ENCODE assay signal across 36 cellular contexts in genomic region chr4:70654605-70655011, GRCh38. TPM values are rescaled to one million over a fixed set of nuclear protein-coding genes. Genes with fewer than 3 reads are reported as not detected.
DNase-seq lines count a peak whose midpoint lies in the region; ATAC-seq, FAIRE-seq and TF ChIP-seq lines count a peak whose summit lies in the region.
"Had no signal": no experiment of that assay in that cellular context is flagged by ENCODE, and none has a peak within 500 bp of the region (broad histone marks: within the 10 kb centered on the region; RNA-seq: fewer than 3 reads in every experiment).

No MANE protein-coding gene starts in this region.

- no peak overlapping the region for H2BK120ac ChIP-seq in IMR-90 (ENCODE audit: low read depth, low read length)

- POLR2A ChIA-PET in IMR-90 (lab: Charles Lee; ENCODE audit: unreplicated experiment): no interaction called here
- POLR2A ChIA-PET in naive thymus-derived CD4-positive, alpha-beta T cell (lab: Charles Lee): no interaction called here
- POLR2A ChIA-PET in activated CD8-positive, alpha-beta T cell treated with anti-CD3 and anti-CD28 coated beads, Interleukin-2, amount 10 ng/mL, durations not matched to agents 7 days and 5 days (lab: Charles Lee): no interaction called here

- H3K23ac ChIP-seq in IMR-90 (ENCODE audit: low read depth, low read length): no peak overlapping the region

- ATAC-seq in IMR-90 (ENCODE audit: low read depth) (no peak), HG02852 (IDR thresholded peaks at IDR 0.05; ENCODE audit: unreplicated experiment) (no peak)
- peak; percentile 69 for ATAC-seq in naive thymus-derived CD4-positive, alpha-beta T cell
- no peak for ATAC-seq in activated CD8-positive, alpha-beta T cell treated with anti-CD3 and anti-CD28 coated beads, Interleukin-2, amount 10 ng/mL, durations not matched to agents 7 days and 5 days
- ATAC-seq: gastrocnemius medialis; left ventricle myocardium superior; stimulated activated effector memory CD8-positive, alpha-beta T cell treated with anti-CD3 and anti-CD28 coated beads, Interleukin-12 subunit alpha, Interleukin-12 subunit beta, amount 100 ng/mL, for 72 hours had no signal

- in situ Hi-C loops in IMR-90 (cut with MboI; ENCODE audit: low sequenced_read_pairs): no loop called here

- no peak overlapping the region for H3K27ac ChIP-seq in IMR-90 (ENCODE audit: insufficient read depth, low read length)
- H3K27ac ChIP-seq in naive thymus-derived CD4-positive, alpha-beta T cell (ENCODE audit: low read depth, low read length): no peak overlapping the region
- H3K27ac ChIP-seq: breast epithelium, gastrocnemius medialis had no signal

- H3K9ac ChIP-seq in IMR-90 (ENCODE audit: low read depth, low read length): no peak overlapping the region

- DNase-seq in GM18507 (ENCODE audit: extremely low spot score, insufficient read length, low read depth): no peak
- peak; percentile 55 for DNase-seq in IMR-90
- DNase-seq in amniotic epithelial cell (ENCODE audit: low read depth): peak; percentile 99
- DNase-seq in naive thymus-derived CD4-positive, alpha-beta T cell: no peak
- DNase-seq in activated CD8-positive, alpha-beta T cell treated with anti-CD3 and anti-CD28 coated beads, Interleukin-2, amount 10 ng/mL, durations not matched to agents 7 days and 5 days: no peak
- no peak for DNase-seq in COLO829 (ENCODE audit: low spot score)
- DNase-seq: ACHN; activated CD4-positive, alpha-beta T cell treated with anti-CD3 and anti-CD28 coated beads for 4 hours; activated naive CD4-positive, alpha-beta T cell treated with anti-CD3 and anti-CD28 coated beads, Interleukin-2, amount 10 ng/mL, durations not matched to agents 7 days and 5 days; activated T-cell treated with anti-CD3 and anti-CD28 coated beads, Interleukin-2, amount 50 U/mL, for 48 hours; amygdala; C1 segment of cervical spinal cord; Calu3; effector memory CD4-positive, alpha-beta T cell; gastrocnemius medialis; H9; islet precursor cell; left ventricle myocardium superior; midbrain; natural killer cell; NCI-H1417 treated with DMSO at 0.1 percent for 48 hours; NCI-H2107; NCI-H510A; retina; small intestine; T-helper 1 cell had no signal

- no peaks in the 10 kb centered on the region for H3K9me1 ChIP-seq in IMR-90 (ENCODE audit: insufficient read depth, low read length)

- no peak overlapping the region for H3K4me3 Mint-ChIP-seq in naive thymus-derived CD4-positive, alpha-beta T cell
- H3K4me3 Mint-ChIP-seq in activated CD8-positive, alpha-beta T cell treated with anti-CD3 and anti-CD28 coated beads, Interleukin-2, amount 10 ng/mL, durations not matched to agents 7 days and 5 days: no peak overlapping the region
- H3K4me3 Mint-ChIP-seq: activated naive CD4-positive, alpha-beta T cell treated with anti-CD3 and anti-CD28 coated beads, Interleukin-2, amount 10 ng/mL, durations not matched to agents 7 days and 5 days; H9; IgD-negative memory B cell; natural killer cell; stimulated activated effector memory CD8-positive, alpha-beta T cell treated with anti-CD3 and anti-CD28 coated beads, Interleukin-12 subunit alpha, Interleukin-12 subunit beta, amount 100 ng/mL, for 72 hours had no signal

- H2BK20ac ChIP-seq in IMR-90 (ENCODE audit: low read depth, low read length): no peak overlapping the region

- TF ChIP-seq CTCF in IMR-90 (conservative IDR thresholded peaks at IDR 0.05; ENCODE audit: low read depth, low read length): no peak

- H3K4me2 ChIP-seq in IMR-90 (ENCODE audit: low read depth, low read length): no peak overlapping the region

- peaks cover 2% of the 10 kb centered on the region; the same call in 1 of the 2 replicates for H3K4me1 ChIP-seq in IMR-90 (ENCODE audit: control insufficient read depth, insufficient read depth, low read length)
- H3K4me1 ChIP-seq in naive thymus-derived CD4-positive, alpha-beta T cell (ENCODE audit: control insufficient read depth in 2 of 2, insufficient read depth in 2 of 2, low read length in 2 of 2): no peaks in the 10 kb centered on the region
- H3K4me1 ChIP-seq: breast epithelium had no signal

- no peak overlapping the region for H3K14ac ChIP-seq in IMR-90 (replicated peaks; ENCODE audit: low read depth, low read length)

- no peaks in the 10 kb centered on the region for H3K36me3 Mint-ChIP-seq in naive thymus-derived CD4-positive, alpha-beta T cell
- H3K36me3 Mint-ChIP-seq in activated CD8-positive, alpha-beta T cell treated with anti-CD3 and anti-CD28 coated beads, Interleukin-2, amount 10 ng/mL, durations not matched to agents 7 days and 5 days (ENCODE audit: low read depth): no peaks in the 10 kb centered on the region
- H3K36me3 Mint-ChIP-seq: activated naive CD4-positive, alpha-beta T cell treated with anti-CD3 and anti-CD28 coated beads, Interleukin-2, amount 10 ng/mL, durations not matched to agents 7 days and 5 days; natural killer cell; stimulated activated effector memory CD8-positive, alpha-beta T cell treated with anti-CD3 and anti-CD28 coated beads, Interleukin-12 subunit alpha, Interleukin-12 subunit beta, amount 100 ng/mL, for 72 hours had no signal

- no peaks in the 10 kb centered on the region for H3K9me3 ChIP-seq in IMR-90 (ENCODE audit: control insufficient read depth, insufficient read depth, low read length)
- H3K9me3 ChIP-seq in naive thymus-derived CD4-positive, alpha-beta T cell (ENCODE audit: control insufficient read depth in 2 of 3, low read length in 3 of 3): no peaks in the 10 kb centered on the region
- H3K9me3 ChIP-seq: breast epithelium, gastrocnemius medialis had no signal

- TF ChIP-seq RAD21 in IMR-90 (IDR thresholded peaks at IDR 0.05; ENCODE audit: low read length): no peak

- no peak overlapping the region for H4K5ac ChIP-seq in IMR-90 (ENCODE audit: low read depth, low read length)

- no peak overlapping the region for H2AK5ac ChIP-seq in IMR-90 (ENCODE audit: low read depth, low read length)

- H3K27ac Mint-ChIP-seq in naive thymus-derived CD4-positive, alpha-beta T cell: no peak overlapping the region
- H3K27ac Mint-ChIP-seq in activated CD8-positive, alpha-beta T cell treated with anti-CD3 and anti-CD28 coated beads, Interleukin-2, amount 10 ng/mL, durations not matched to agents 7 days and 5 days: no peak overlapping the region
- H3K27ac Mint-ChIP-seq: activated naive CD4-positive, alpha-beta T cell treated with anti-CD3 and anti-CD28 coated beads, Interleukin-2, amount 10 ng/mL, durations not matched to agents 7 days and 5 days; natural killer cell; stimulated activated effector memory CD8-positive, alpha-beta T cell treated with anti-CD3 and anti-CD28 coated beads, Interleukin-12 subunit alpha, Interleukin-12 subunit beta, amount 100 ng/mL, for 72 hours had no signal

- dilution Hi-C loops in IMR-90 (cut with HindIII; ENCODE audit: low sequenced_read_pairs, unreplicated experiment): no loop called here

- H2BK5ac ChIP-seq in IMR-90 (ENCODE audit: low read depth, low read length, poor library complexity, severe bottlenecking): no peak overlapping the region

- no peaks in the 10 kb centered on the region for H3K36me3 ChIP-seq in IMR-90 (ENCODE audit: control insufficient read depth, insufficient read depth, low read length)
- H3K36me3 ChIP-seq in naive thymus-derived CD4-positive, alpha-beta T cell (ENCODE audit: control insufficient read depth in 2 of 3, insufficient read depth in 3 of 3, low read length in 3 of 3): no peaks in the 10 kb centered on the region
- H3K36me3 ChIP-seq: breast epithelium, gastrocnemius medialis had no signal

- CTCF ChIA-PET in IMR-90 (lab: Yijun Ruan, JAX): interaction anchor here (0.7 kb wide), 1 partner anchor 34 kb away, joined by 3 read pairs; the partner anchor contains the start of gene UTP3
- CTCF ChIA-PET in naive thymus-derived CD4-positive, alpha-beta T cell (lab: Charles Lee): interaction anchor here (0.6 to 1.0 kb wide), 2 partner anchors 11 to 368 kb away, joined by 3 to 4 read pairs; no protein-coding TSS in a partner anchor
- CTCF ChIA-PET in activated CD8-positive, alpha-beta T cell treated with anti-CD3 and anti-CD28 coated beads, Interleukin-2, amount 10 ng/mL, durations not matched to agents 7 days and 5 days (lab: Charles Lee): interaction anchor here (0.6 to 1.3 kb wide), 5 partner anchors 11 to 50 kb away, joined by 3 to 4 read pairs (median 3); partner anchors contain the start of gene JCHAIN

- no peaks in the 10 kb centered on the region for H3K9me3 Mint-ChIP-seq in naive thymus-derived CD4-positive, alpha-beta T cell
- H3K9me3 Mint-ChIP-seq in activated CD8-positive, alpha-beta T cell treated with anti-CD3 and anti-CD28 coated beads, Interleukin-2, amount 10 ng/mL, durations not matched to agents 7 days and 5 days (ENCODE audit: insufficient read depth): no peaks in the 10 kb centered on the region
- H3K9me3 Mint-ChIP-seq: activated naive CD4-positive, alpha-beta T cell treated with anti-CD3 and anti-CD28 coated beads, Interleukin-2, amount 10 ng/mL, durations not matched to agents 7 days and 5 days; H9; IgD-negative memory B cell; natural killer cell; stimulated activated effector memory CD8-positive, alpha-beta T cell treated with anti-CD3 and anti-CD28 coated beads, Interleukin-12 subunit alpha, Interleukin-12 subunit beta, amount 100 ng/mL, for 72 hours had no signal

- H2AK9ac ChIP-seq in IMR-90 (replicated peaks; ENCODE audit: low read depth, low read length, poor library complexity): no peak overlapping the region

- H3K18ac ChIP-seq in IMR-90 (ENCODE audit: low read depth, low read length): no peak overlapping the region

- no peak overlapping the region for H3K4ac ChIP-seq in IMR-90 (ENCODE audit: low read depth, low read length)

- intact Hi-C loops in IMR-90 (cut with micrococcal nuclease): no loop called here
- intact Hi-C loops in naive thymus-derived CD4-positive, alpha-beta T cell (cut with micrococcal nuclease): loop anchor here (5.0 kb wide), 3 partner anchors 248 to 528 kb away; partner anchors contain the start of gene MOB1B (in 1 of the 2)

- FAIRE-seq in GM18507 (lab: Jason Lieb, UNC): peak; percentile 12
- FAIRE-seq: colon, small intestine had no signal

- no peaks in the 10 kb centered on the region for H3K79me1 ChIP-seq in IMR-90 (ENCODE audit: low read depth in 1 of 2, low read length in 2 of 2)

- H4K91ac ChIP-seq in IMR-90 (ENCODE audit: insufficient read depth, low read depth, low read length): no peak overlapping the region

- WGBS in IMR-90 (ENCODE audit: extremely low coverage in 2 of 2, insufficient read length in 1 of 2), 2 experiments: 50% methylated on average over 2 of the region's 5 CpGs; no CpG with 5 or more reads in 1 of the 2 experiments

- no peak overlapping the region for H3K4me3 ChIP-seq in IMR-90 (ENCODE audit: insufficient read depth, low read depth, low read length)
- no peak overlapping the region for H3K4me3 ChIP-seq in naive thymus-derived CD4-positive, alpha-beta T cell (ENCODE audit: low read length)
- H3K4me3 ChIP-seq: breast epithelium, gastrocnemius medialis had no signal

- H3K4me1 Mint-ChIP-seq in naive thymus-derived CD4-positive, alpha-beta T cell: peaks cover 0 to 8% (median 0%) of the 10 kb centered on the region in 7 donors
- peaks cover 14% of the 10 kb centered on the region for H3K4me1 Mint-ChIP-seq in activated CD8-positive, alpha-beta T cell treated with anti-CD3 and anti-CD28 coated beads, Interleukin-2, amount 10 ng/mL, durations not matched to agents 7 days and 5 days (ENCODE audit: low read depth)
- H3K4me1 Mint-ChIP-seq: H9; natural killer cell; stimulated activated effector memory CD8-positive, alpha-beta T cell treated with anti-CD3 and anti-CD28 coated beads, Interleukin-12 subunit alpha, Interleukin-12 subunit beta, amount 100 ng/mL, for 72 hours had no signal

- peaks cover 0 to 32% (median 6%) of the 10 kb centered on the region in 5 donors for H3K27me3 Mint-ChIP-seq in naive thymus-derived CD4-positive, alpha-beta T cell
- peaks cover 15% of the 10 kb centered on the region for H3K27me3 Mint-ChIP-seq in activated CD8-positive, alpha-beta T cell treated with anti-CD3 and anti-CD28 coated beads, Interleukin-2, amount 10 ng/mL, durations not matched to agents 7 days and 5 days (ENCODE audit: low read depth)
- H3K27me3 Mint-ChIP-seq: IgD-negative memory B cell had no signal

- H3K56ac ChIP-seq in IMR-90 (ENCODE audit: extremely low read depth, insufficient read depth, low read length): no peak overlapping the region

- H4K8ac ChIP-seq in IMR-90 (ENCODE audit: low read depth in 2 of 2, low read length in 2 of 2): no peak overlapping the region

- no peaks in the 10 kb centered on the region for H4K20me1 ChIP-seq in IMR-90 (ENCODE audit: insufficient read depth, low read length)

- H2BK15ac ChIP-seq in IMR-90 (ENCODE audit: low read depth, low read length): no peak overlapping the region

- BruUV-seq in IMR-90 (replicated peaks; lab: Mats Ljungman, UMichigan): no TSS peak

- no peak for TF ChIP-seq POLR2A in IMR-90 (IDR thresholded peaks at IDR 0.05; ENCODE audit: low read depth, low read length)

- H2AFZ ChIP-seq in IMR-90 (replicated peaks; ENCODE audit: low read length, poor library complexity): no peak overlapping the region

- H3K27me3 ChIP-seq in IMR-90 (ENCODE audit: control insufficient read depth, insufficient read depth, low read length): no peaks in the 10 kb centered on the region
- no peaks in the 10 kb centered on the region for H3K27me3 ChIP-seq in naive thymus-derived CD4-positive, alpha-beta T cell (ENCODE audit: control insufficient read depth in 2 of 2, insufficient read depth in 2 of 2, low read length in 2 of 2)
- H3K27me3 ChIP-seq: breast epithelium, gastrocnemius medialis had no signal

RNA-seq across cellular contexts. Expression of gene JCHAIN, which starts 11.7 kb away (rescaled TPM):
- 0.72 and 0.83 TPM in 2 replicates for total RNA-seq in IMR-90 (2012; rRNA removed)
- polyA plus RNA-seq in IMR-90 (2012; rRNA removed): 0.49 and 0.86 TPM in 2 replicates
- polyA plus RNA-seq in IMR-90 (2012; cell fraction: cytosol; rRNA removed): 0.12 and 1.0 TPM in 2 replicates
- 0.29 TPM in 1 of 2 replicates, not detected in the other for polyA plus RNA-seq in IMR-90 (2012; cell fraction: nucleus; rRNA removed; ENCODE audit: low replicate concordance)
- total RNA-seq in naive thymus-derived CD4-positive, alpha-beta T cell: 100 to 1,000 TPM in 1 of 5 experiments, 10 to 100 TPM in 1, not detected in 3; 71.5 to 223 TPM
- 1 to 10 TPM in 1 of 2 donors, under 1 TPM in 1; 0.81 to 2.3 TPM for polyA plus RNA-seq in naive thymus-derived CD4-positive, alpha-beta T cell
- total RNA-seq in activated CD8-positive, alpha-beta T cell treated with anti-CD3 and anti-CD28 coated beads, Interleukin-2, amount 10 ng/mL, durations not matched to agents 7 days and 5 days: not detected
- total RNA-seq: Calu3, Daoy, H9, MCF 10A, osteocyte, SK-MEL-5 had no signal

RNA-seq across cellular contexts. Expression of gene ENAM, which starts 26.1 kb away (rescaled TPM):
- under 0.01 and 0.28 TPM in 2 replicates for total RNA-seq in IMR-90 (2012; rRNA removed)
- polyA plus RNA-seq in IMR-90 (2012; rRNA removed): 0.01 and 0.10 TPM in 2 replicates
- 0.01 TPM in 1 of 2 replicates, not detected in the other for polyA plus RNA-seq in IMR-90 (2012; cell fraction: cytosol; rRNA removed)
- polyA plus RNA-seq in IMR-90 (2012; cell fraction: nucleus; rRNA removed; ENCODE audit: low replicate concordance): 0.08 TPM in 1 of 2 replicates, not detected in the other
- total RNA-seq in naive thymus-derived CD4-positive, alpha-beta T cell: not detected
- polyA plus RNA-seq in naive thymus-derived CD4-positive, alpha-beta T cell: not detected
- total RNA-seq in activated CD8-positive, alpha-beta T cell treated with anti-CD3 and anti-CD28 coated beads, Interleukin-2, amount 10 ng/mL, durations not matched to agents 7 days and 5 days: not detected
- total RNA-seq: Daoy, H9, MCF 10A, natural killer cell, osteocyte, SK-MEL-5 had no signal
- polyA plus RNA-seq: esophagus had no signal

RNA-seq across cellular contexts. Expression of gene UTP3, which starts 33.7 kb away (rescaled TPM):
- 14.9 and 26.1 TPM in 2 replicates for total RNA-seq in IMR-90 (2012; rRNA removed)
- 29.8 and 30.7 TPM in 2 replicates for polyA plus RNA-seq in IMR-90 (2012; rRNA removed)
- 9.5 and 9.7 TPM in 2 replicates for polyA plus RNA-seq in IMR-90 (2012; cell fraction: cytosol; rRNA removed)
- 3.2 and 7.0 TPM in 2 replicates for polyA plus RNA-seq in IMR-90 (2012; cell fraction: nucleus; rRNA removed; ENCODE audit: low replicate concordance)
- 10 to 100 TPM; 17.4 to 44.9 (median 36.5) TPM for total RNA-seq in naive thymus-derived CD4-positive, alpha-beta T cell
- polyA plus RNA-seq in naive thymus-derived CD4-positive, alpha-beta T cell: 10 to 100 TPM; 11.3 to 23.2 TPM
- 10 to 100 TPM; 38.7 to 39.2 TPM for total RNA-seq in activated CD8-positive, alpha-beta T cell treated with anti-CD3 and anti-CD28 coated beads, Interleukin-2, amount 10 ng/mL, durations not matched to agents 7 days and 5 days

Comparison
In these comparisons a context has a peak if more than half of its experiments do, and no peak if none do; other contexts are left out.
1. DNase-seq: peak in IMR-90 (single experiment) and amniotic epithelial cell (single experiment); none in GM18507 (single experiment), naive thymus-derived CD4-positive, alpha-beta T cell (0 of 9), activated CD8-positive, alpha-beta T cell treated with anti-CD3 and anti-CD28 coated beads, Interleukin-2, amount 10 ng/mL, durations not matched to agents 7 days and 5 days (single experiment) and COLO829 (single experiment).